8 cellular contexts compared by ENCODE assay signal in the genomic region with DNA sequence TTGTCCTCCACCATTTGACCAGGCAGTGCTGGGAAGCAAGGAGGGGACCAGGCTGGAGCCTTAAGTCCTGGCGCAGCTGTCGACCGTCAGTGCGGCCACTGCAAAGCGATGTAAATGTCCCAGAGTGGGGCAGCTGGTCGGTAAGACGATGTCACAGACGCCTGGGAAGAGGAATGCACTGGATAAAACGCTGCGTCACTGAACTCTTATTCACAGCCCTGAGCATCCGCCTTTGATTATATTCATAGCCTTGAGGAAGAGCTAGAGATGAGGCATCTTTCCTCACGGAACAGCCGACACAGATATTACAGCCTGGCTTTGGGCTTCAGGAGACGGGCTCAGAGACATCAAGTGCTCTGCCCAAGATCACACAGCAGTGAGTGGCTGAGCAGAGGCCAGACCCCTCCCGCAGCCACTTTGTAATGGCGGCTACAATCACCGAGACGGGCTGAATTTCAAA. TPM values are rescaled to one million over a fixed set of nuclear protein-coding genes. Genes with fewer than 3 reads are reported as not detected.
DNase-seq lines count a peak whose midpoint lies in the region; ATAC-seq lines count a peak whose summit lies in the region.

No MANE protein-coding gene starts in this region.

- H3K4me3 Mint-ChIP-seq in activated CD4-positive, alpha-beta memory T cell treated with anti-CD3 and anti-CD28 coated beads, Interleukin-2, amount 10 ng/mL, durations not matched to agents 7 days and 5 days = peak overlapping the region; percentile 66
- peak overlapping the region; percentile 77 to 79 for H3K4me3 Mint-ChIP-seq in stimulated activated naive CD8-positive, alpha-beta T cell treated with anti-CD3 and anti-CD28 coated beads, Interleukin-15, amount 100 ng/mL, for 72 hours

- H3K27me3 ChIP-seq in iPS-15b (ENCODE audit: control insufficient read depth, insufficient read depth, low read length) = peaks cover 4% of the 10 kb centered on the region

- no peaks in the 10 kb centered on the region for H3K9me3 Mint-ChIP-seq in activated CD4-positive, alpha-beta memory T cell treated with anti-CD3 and anti-CD28 coated beads, Interleukin-2, amount 10 ng/mL, durations not matched to agents 7 days and 5 days
- no peaks in the 10 kb centered on the region for H3K9me3 Mint-ChIP-seq in stimulated activated naive CD8-positive, alpha-beta T cell treated with anti-CD3 and anti-CD28 coated beads, Interleukin-15, amount 100 ng/mL, for 72 hours

- peaks cover 12% of the 10 kb centered on the region for H3K4me1 Mint-ChIP-seq in activated CD4-positive, alpha-beta memory T cell treated with anti-CD3 and anti-CD28 coated beads, Interleukin-2, amount 10 ng/mL, durations not matched to agents 7 days and 5 days
- H3K4me1 Mint-ChIP-seq in stimulated activated naive CD8-positive, alpha-beta T cell treated with anti-CD3 and anti-CD28 coated beads, Interleukin-15, amount 100 ng/mL, for 72 hours = peaks cover 11% of the 10 kb centered on the region

- CTCF ChIA-PET in activated CD4-positive, alpha-beta memory T cell treated with anti-CD3 and anti-CD28 coated beads, Interleukin-2, amount 10 ng/mL, durations not matched to agents 7 days and 5 days (lab: Charles Lee) = interaction anchor here (0.7 to 3.5 kb wide), 19 partner anchors 9 to 163 kb away, joined by 3 to 17 read pairs (median 3); partner anchors contain the start of gene TUBGCP3

- POLR2A ChIA-PET in activated CD4-positive, alpha-beta memory T cell treated with anti-CD3 and anti-CD28 coated beads, Interleukin-2, amount 10 ng/mL, durations not matched to agents 7 days and 5 days (lab: Charles Lee) = interaction anchor here (2.0 kb wide), 1 partner anchor 18 kb away, joined by 10 read pairs; the partner anchor contains the start of gene TUBGCP3

- H3K9ac ChIP-seq in iPS-15b (ENCODE audit: low read depth, low read length) = peak overlapping the region; percentile 0

- peaks cover 3% of the 10 kb centered on the region for H3K4me1 ChIP-seq in iPS-15b (ENCODE audit: control insufficient read depth, insufficient read depth, low read length)

- H3K9me3 ChIP-seq in iPS-15b (ENCODE audit: control insufficient read depth, insufficient read depth, low read length) = no peaks in the 10 kb centered on the region

- H3K27ac Mint-ChIP-seq in activated CD4-positive, alpha-beta memory T cell treated with anti-CD3 and anti-CD28 coated beads, Interleukin-2, amount 10 ng/mL, durations not matched to agents 7 days and 5 days = no peak overlapping the region
- no peak overlapping the region for H3K27ac Mint-ChIP-seq in stimulated activated naive CD8-positive, alpha-beta T cell treated with anti-CD3 and anti-CD28 coated beads, Interleukin-15, amount 100 ng/mL, for 72 hours

- H3K36me3 Mint-ChIP-seq in activated CD4-positive, alpha-beta memory T cell treated with anti-CD3 and anti-CD28 coated beads, Interleukin-2, amount 10 ng/mL, durations not matched to agents 7 days and 5 days (ENCODE audit: low read depth) = no peaks in the 10 kb centered on the region

- peak; percentile 54 for DNase-seq in NCI-H748 (lab: John Stamatoyannopoulos, UW; ENCODE audit: unreplicated experiment)
- no peak for DNase-seq in NCI-H748 treated with DMSO at 0.1 percent for 48 hours (lab: John Stamatoyannopoulos, UW)
- DNase-seq in activated CD4-positive, alpha-beta memory T cell treated with anti-CD3 and anti-CD28 coated beads, Interleukin-2, amount 10 ng/mL, durations not matched to agents 7 days and 5 days = no peak
- DNase-seq in stimulated activated naive CD8-positive, alpha-beta T cell treated with anti-CD3 and anti-CD28 coated beads, Interleukin-15, amount 100 ng/mL, for 72 hours = no peak
- DNase-seq in NCI-H1930 (lab: John Stamatoyannopoulos, UW) = no peak
- DNase-seq in NCI-H1092 (lab: John Stamatoyannopoulos, UW) = no peak

- H3K27me3 Mint-ChIP-seq in activated CD4-positive, alpha-beta memory T cell treated with anti-CD3 and anti-CD28 coated beads, Interleukin-2, amount 10 ng/mL, durations not matched to agents 7 days and 5 days = peaks cover 38% of the 10 kb centered on the region
- peaks cover 48% of the 10 kb centered on the region for H3K27me3 Mint-ChIP-seq in stimulated activated naive CD8-positive, alpha-beta T cell treated with anti-CD3 and anti-CD28 coated beads, Interleukin-15, amount 100 ng/mL, for 72 hours

- no peak for ATAC-seq in stimulated activated naive CD8-positive, alpha-beta T cell treated with anti-CD3 and anti-CD28 coated beads, Interleukin-15, amount 100 ng/mL, for 72 hours
- no peak for ATAC-seq in HG02759 (IDR thresholded peaks at IDR 0.05; ENCODE audit: unreplicated experiment)

- peak overlapping the region; percentile 53 for H3K4me3 ChIP-seq in iPS-15b (ENCODE audit: low read depth, low read length)

- no peaks in the 10 kb centered on the region for H3K36me3 ChIP-seq in iPS-15b (ENCODE audit: control insufficient read depth, insufficient read depth, low read length)

RNA-seq across cellular contexts. Expression of gene TUBGCP3, which starts 17.6 kb away (rescaled TPM):
- total RNA-seq in activated CD4-positive, alpha-beta memory T cell treated with anti-CD3 and anti-CD28 coated beads, Interleukin-2, amount 10 ng/mL, durations not matched to agents 7 days and 5 days = 10 to 100 TPM; 56.9 to 57.4 TPM
